Comparison of ENCODE assay signal across 1 cellular context in genomic region chr2:73072416-73072815, GRCh38.
TF ChIP-seq lines count a peak whose summit lies in the region.

No MANE protein-coding gene starts in this region.

TF ChIP-seq in K562, 482 proteins besides CTCF, POLR2A, EP300 and RAD21 (continued from another document):
- TF ChIP-seq CSDE1 (IDR thresholded peaks at IDR 0.05) (no peak), CHD2 (IDR thresholded peaks at IDR 0.05; ENCODE audit: low read depth, low read length) (no peak), TRIM24 (IDR thresholded peaks at IDR 0.05) (no peak)
